ENCODE assay signal across 2 cellular contexts in the genomic region with DNA sequence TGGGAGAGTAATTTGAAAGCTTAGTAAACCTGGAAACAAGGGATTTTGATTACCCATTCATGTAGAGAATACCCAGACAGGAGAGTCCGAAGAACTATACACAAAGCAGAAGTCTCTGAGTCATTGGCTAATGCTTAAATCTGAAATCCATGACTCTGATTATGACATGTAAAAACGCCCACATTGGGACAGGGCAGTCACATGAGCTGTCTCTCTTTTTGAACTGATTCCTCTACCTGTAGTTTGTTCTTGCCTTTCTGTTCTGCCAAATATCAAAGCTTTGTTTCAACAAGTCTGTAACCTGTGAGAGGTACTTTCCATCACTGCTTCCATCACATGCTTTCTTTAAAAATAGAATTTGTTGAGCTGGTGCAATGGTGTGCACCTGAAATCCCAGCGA.
TF ChIP-seq lines count a peak whose summit lies in the region.

No MANE protein-coding gene starts in this region.

TF ChIP-seq in GM23338, 12 proteins besides CTCF, POLR2A, EP300 and RAD21 (continues in another document):
- TF ChIP-seq, protein P1, sequence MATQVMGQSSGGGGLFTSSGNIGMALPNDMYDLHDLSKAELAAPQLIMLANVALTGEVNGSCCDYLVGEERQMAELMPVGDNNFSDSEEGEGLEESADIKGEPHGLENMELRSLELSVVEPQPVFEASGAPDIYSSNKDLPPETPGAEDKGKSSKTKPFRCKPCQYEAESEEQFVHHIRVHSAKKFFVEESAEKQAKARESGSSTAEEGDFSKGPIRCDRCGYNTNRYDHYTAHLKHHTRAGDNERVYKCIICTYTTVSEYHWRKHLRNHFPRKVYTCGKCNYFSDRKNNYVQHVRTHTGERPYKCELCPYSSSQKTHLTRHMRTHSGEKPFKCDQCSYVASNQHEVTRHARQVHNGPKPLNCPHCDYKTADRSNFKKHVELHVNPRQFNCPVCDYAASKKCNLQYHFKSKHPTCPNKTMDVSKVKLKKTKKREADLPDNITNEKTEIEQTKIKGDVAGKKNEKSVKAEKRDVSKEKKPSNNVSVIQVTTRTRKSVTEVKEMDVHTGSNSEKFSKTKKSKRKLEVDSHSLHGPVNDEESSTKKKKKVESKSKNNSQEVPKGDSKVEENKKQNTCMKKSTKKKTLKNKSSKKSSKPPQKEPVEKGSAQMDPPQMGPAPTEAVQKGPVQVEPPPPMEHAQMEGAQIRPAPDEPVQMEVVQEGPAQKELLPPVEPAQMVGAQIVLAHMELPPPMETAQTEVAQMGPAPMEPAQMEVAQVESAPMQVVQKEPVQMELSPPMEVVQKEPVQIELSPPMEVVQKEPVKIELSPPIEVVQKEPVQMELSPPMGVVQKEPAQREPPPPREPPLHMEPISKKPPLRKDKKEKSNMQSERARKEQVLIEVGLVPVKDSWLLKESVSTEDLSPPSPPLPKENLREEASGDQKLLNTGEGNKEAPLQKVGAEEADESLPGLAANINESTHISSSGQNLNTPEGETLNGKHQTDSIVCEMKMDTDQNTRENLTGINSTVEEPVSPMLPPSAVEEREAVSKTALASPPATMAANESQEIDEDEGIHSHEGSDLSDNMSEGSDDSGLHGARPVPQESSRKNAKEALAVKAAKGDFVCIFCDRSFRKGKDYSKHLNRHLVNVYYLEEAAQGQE (IDR thresholded peaks at IDR 0.05; ENCODE audit: unreplicated experiment) = no peak
- TF ChIP-seq ZNF462 (CRISPR knock-in tag; IDR thresholded peaks at IDR 0.05) (no peak), NANOG (IDR thresholded peaks at IDR 0.05; ENCODE audit: borderline replicate concordance) (no peak), ZNF114 (CRISPR knock-in tag; IDR thresholded peaks at IDR 0.05) (no peak), JUNB (IDR thresholded peaks at IDR 0.05; ENCODE audit: unreplicated experiment) (no peak), EZH2phosphoT487 (IDR thresholded peaks at IDR 0.05; ENCODE audit: unreplicated experiment) (no peak), EZH2 (IDR thresholded peaks at IDR 0.05; ENCODE audit: low read depth, unreplicated experiment) (no peak), CREB1 (CRISPR knock-in tag; IDR thresholded peaks at IDR 0.05; ENCODE audit: low read depth) (no peak), ZNF331 (CRISPR knock-in tag; IDR thresholded peaks at IDR 0.05; ENCODE audit: low read depth) (no peak), POLR2AphosphoS5 (IDR thresholded peaks at IDR 0.05; ENCODE audit: low read depth) (no peak), STAT1 (IDR thresholded peaks at IDR 0.05; ENCODE audit: unreplicated experiment) (no peak)

TF ChIP-seq in GM12878, 131 proteins besides CTCF, POLR2A, EP300 and RAD21:
- TF ChIP-seq CHD2 (IDR thresholded peaks at IDR 0.05; ENCODE audit: borderline replicate concordance, low read depth, low read length) (no peak), USF1 (IDR thresholded peaks at IDR 0.05; ENCODE audit: borderline replicate concordance, extremely low read length, insufficient read depth, low read depth, low read length) (no peak), IKZF2 (IDR thresholded peaks at IDR 0.05) (peak; percentile 37 to 54; a peak in 2 of 4 replicates), PKNOX1 (IDR thresholded peaks at IDR 0.05) (peak; percentile 33; the same call in 1 of the 2 replicates), MAX (IDR thresholded peaks at IDR 0.05; ENCODE audit: low read depth, low read length) (no peak), NFXL1 (IDR thresholded peaks at IDR 0.05; ENCODE audit: borderline replicate concordance) (no peak), RELB (IDR thresholded peaks at IDR 0.05; ENCODE audit: low read depth) (peak; percentile 93), BHLHE40 (IDR thresholded peaks at IDR 0.05; ENCODE audit: borderline replicate concordance in 1 of 2, low read depth in 2 of 2, low read length in 1 of 2) (peak in 1 of 2 experiments; percentile 70; a peak in 1 of 4 replicates), ATF7 (IDR thresholded peaks at IDR 0.05; ENCODE audit: low read depth) (peak; percentile 52; the same call in 1 of the 2 replicates), NBN (IDR thresholded peaks at IDR 0.05) (peak; percentile 70; the same call in 1 of the 2 replicates), SKIL (IDR thresholded peaks at IDR 0.05; ENCODE audit: low read depth, poor library complexity, severe bottlenecking) (peak; percentile 59), SPI1 (IDR thresholded peaks at IDR 0.05; ENCODE audit: borderline replicate concordance, insufficient read depth, low read depth, low read length) (no peak), ZNF687 (IDR thresholded peaks at IDR 0.05) (peak; percentile 50; the same call in 1 of the 2 replicates), RAD51 (IDR thresholded peaks at IDR 0.05) (peak; percentile 89), MEF2A (IDR thresholded peaks at IDR 0.05; ENCODE audit: insufficient read depth, low read depth, low read length) (0 out of 2 replicates have a peak, but pooled peaks have one; percentile 34), MTA2 (IDR thresholded peaks at IDR 0.05; ENCODE audit: low read depth) (0 out of 2 replicates have a peak, but pooled peaks have one; percentile 18)
- TF ChIP-seq, protein P2, sequence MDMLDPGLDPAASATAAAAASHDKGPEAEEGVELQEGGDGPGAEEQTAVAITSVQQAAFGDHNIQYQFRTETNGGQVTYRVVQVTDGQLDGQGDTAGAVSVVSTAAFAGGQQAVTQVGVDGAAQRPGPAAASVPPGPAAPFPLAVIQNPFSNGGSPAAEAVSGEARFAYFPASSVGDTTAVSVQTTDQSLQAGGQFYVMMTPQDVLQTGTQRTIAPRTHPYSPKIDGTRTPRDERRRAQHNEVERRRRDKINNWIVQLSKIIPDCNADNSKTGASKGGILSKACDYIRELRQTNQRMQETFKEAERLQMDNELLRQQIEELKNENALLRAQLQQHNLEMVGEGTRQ (IDR thresholded peaks at IDR 0.05; ENCODE audit: borderline replicate concordance, low read depth, low read length) = peak; percentile 40; the same call in 1 of the 2 replicates
- TF ChIP-seq, protein P3, sequence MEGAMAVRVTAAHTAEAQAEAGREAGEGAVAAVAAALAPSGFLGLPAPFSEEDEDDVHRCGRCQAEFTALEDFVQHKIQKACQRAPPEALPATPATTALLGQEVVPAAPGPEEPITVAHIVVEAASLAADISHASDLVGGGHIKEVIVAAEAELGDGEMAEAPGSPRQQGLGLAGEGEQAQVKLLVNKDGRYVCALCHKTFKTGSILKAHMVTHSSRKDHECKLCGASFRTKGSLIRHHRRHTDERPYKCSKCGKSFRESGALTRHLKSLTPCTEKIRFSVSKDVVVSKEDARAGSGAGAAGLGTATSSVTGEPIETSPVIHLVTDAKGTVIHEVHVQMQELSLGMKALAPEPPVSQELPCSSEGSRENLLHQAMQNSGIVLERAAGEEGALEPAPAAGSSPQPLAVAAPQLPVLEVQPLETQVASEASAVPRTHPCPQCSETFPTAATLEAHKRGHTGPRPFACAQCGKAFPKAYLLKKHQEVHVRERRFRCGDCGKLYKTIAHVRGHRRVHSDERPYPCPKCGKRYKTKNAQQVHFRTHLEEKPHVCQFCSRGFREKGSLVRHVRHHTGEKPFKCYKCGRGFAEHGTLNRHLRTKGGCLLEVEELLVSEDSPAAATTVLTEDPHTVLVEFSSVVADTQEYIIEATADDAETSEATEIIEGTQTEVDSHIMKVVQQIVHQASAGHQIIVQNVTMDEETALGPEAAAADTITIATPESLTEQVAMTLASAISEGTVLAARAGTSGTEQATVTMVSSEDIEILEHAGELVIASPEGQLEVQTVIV (IDR thresholded peaks at IDR 0.05; ENCODE audit: borderline replicate concordance, partially characterized antibody) = no peak
